22 cellular contexts compared by ENCODE assay signal in genomic region chr1:167678422-167678821, GRCh38. TPM values are rescaled to one million over a fixed set of nuclear protein-coding genes. Genes with fewer than 3 reads are reported as not detected.
DNase-seq lines count a peak whose midpoint lies in the region; ATAC-seq, FAIRE-seq and TF ChIP-seq lines count a peak whose summit lies in the region.
"Had no signal": no experiment of that assay in that cellular context is flagged by ENCODE, and none has a peak within 500 bp of the region (broad histone marks: within the 10 kb centered on the region; RNA-seq: fewer than 3 reads in every experiment).

No MANE protein-coding gene starts in this region.

- H3K79me2 ChIP-seq in K562 (ENCODE audit: control insufficient read depth, insufficient read depth, low read length): no peaks in the 10 kb centered on the region

- in situ Hi-C loops in K562 (cut with MboI): loop anchor here (25.0 kb wide), 2 partner anchors 1491 to 1666 kb away; no protein-coding TSS in a partner anchor

- no peak overlapping the region for H2AFZ ChIP-seq in K562 (ENCODE audit: low read depth, low read length)
- H2AFZ ChIP-seq: GM23338 had no signal

- no peak for TF ChIP-seq EP300 in K562 (IDR thresholded peaks at IDR 0.05; ENCODE audit: low read length)

- intact Hi-C loops in K562 (cut with micrococcal nuclease) (no loop called here), vagina (cut with DNase I) (no loop called here)

- peaks cover 88 to 100% (median 100%) of the 10 kb centered on the region in 11 experiments for H3K36me3 ChIP-seq in BLaER1 treated with 17β-estradiol and CSF1 and Interleukin-3, amounts not matched to agents 10 nM and 100 nM
- peaks cover 26% of the 10 kb centered on the region for H3K36me3 ChIP-seq in K562 (ENCODE audit: control insufficient read depth, insufficient read depth, low read length)
- peaks cover 90% of the 10 kb centered on the region for H3K36me3 ChIP-seq in neutrophil
- H3K36me3 ChIP-seq in vagina: no peaks in the 10 kb centered on the region
- H3K36me3 ChIP-seq: HAP-1, Peyer's patch had no signal

- H3K4me2 ChIP-seq in BLaER1 treated with 17β-estradiol and CSF1 and Interleukin-3, amounts not matched to agents 10 nM and 100 nM: peak overlapping the region in 6 of 11 experiments; percentile 3 to 75 (median 40); a peak in 10 of 22 replicates
- H3K4me2 ChIP-seq in K562 (ENCODE audit: insufficient read depth, low read length): no peak overlapping the region
- H3K4me2 ChIP-seq: GM23338 had no signal

- peak overlapping the region in 2 of 11 experiments; percentile 34 to 48; a peak in 1 of 22 replicates for H3K27ac ChIP-seq in BLaER1 treated with 17β-estradiol and CSF1 and Interleukin-3, amounts not matched to agents 10 nM and 100 nM
- H3K27ac ChIP-seq in K562 (ENCODE audit: extremely low read depth, low read depth, low read length): no peak overlapping the region
- H3K27ac ChIP-seq in neutrophil: peak overlapping the region; percentile 62
- no peak overlapping the region for H3K27ac ChIP-seq in vagina

- TF ChIP-seq POLR2A in K562 (conservative IDR thresholded peaks at IDR 0.05): no peak
- no peak for TF ChIP-seq POLR2A in vagina (IDR thresholded peaks at IDR 0.05)

- peak; percentile 57 for ATAC-seq in K562
- ATAC-seq: GM23338 had no signal

- WGBS in K562 (ENCODE audit: insufficient coverage, low coverage, missing lambda C conversion rate): 28% methylated on average over 10 of the region's 10 CpGs

- no peak overlapping the region; a peak in 1 of 22 replicates for H3K9ac ChIP-seq in BLaER1 treated with 17β-estradiol and CSF1 and Interleukin-3, amounts not matched to agents 10 nM and 100 nM
- peak overlapping the region in 1 of 2 experiments; percentile 7; a peak in 1 of 4 replicates for H3K9ac ChIP-seq in K562 (ENCODE audit: insufficient read depth in 1 of 2, low read depth in 2 of 2, low read length in 2 of 2)

- peaks cover 3% of the 10 kb centered on the region for H3K9me1 ChIP-seq in K562 (ENCODE audit: control insufficient read depth, insufficient read depth, low read length)

- TF ChIP-seq CTCF in K562 (IDR thresholded peaks at IDR 0.05 in 2 of 3, conservative IDR thresholded peaks at IDR 0.05 in 1 of 3; ENCODE audit: insufficient read depth in 2 of 3, low read depth in 1 of 3, low read length in 3 of 3) (no peak), neutrophil (IDR thresholded peaks at IDR 0.05) (no peak), vagina (IDR thresholded peaks at IDR 0.05) (no peak)

- H3K9me3 ChIP-seq in BLaER1 treated with 17β-estradiol and CSF1 and Interleukin-3, amounts not matched to agents 10 nM and 100 nM (replicated peaks in 1 of 11): no peaks in the 10 kb centered on the region
- H3K9me3 ChIP-seq in K562 (replicated peaks; ENCODE audit: control insufficient read depth, insufficient read depth, low read depth, low read length) (no peaks in the 10 kb centered on the region), neutrophil (no peaks in the 10 kb centered on the region), vagina (no peaks in the 10 kb centered on the region)
- H3K9me3 ChIP-seq: HAP-1, Peyer's patch had no signal

- no TSS peak for BruUV-seq in K562 (replicated peaks; lab: Mats Ljungman, UMichigan)

- FAIRE-seq in K562 (lab: Jason Lieb, UNC): peak; percentile 67
- FAIRE-seq: GM12891 had no signal

- peak; percentile 7 for DNase-seq in NCI-H510A treated with DMSO at 0.1 percent for 48 hours (lab: John Stamatoyannopoulos, UW)
- DNase-seq in NCI-H510A (lab: John Stamatoyannopoulos, UW): no peak
- peak in 3 of 4 experiments; percentile 46 to 78 (median 49) for DNase-seq in K562 (ENCODE audit: extremely low read depth in 1 of 4, low spot score in 3 of 4)
- no peak for DNase-seq in NCI-H446 (lab: John Stamatoyannopoulos, UW)
- DNase-seq in vagina (ENCODE audit: extremely low spot score in 2 of 2): no peak
- DNase-seq: AML-193; COR-L47; DMS 273 treated with DMSO at 0.1 percent for 48 hours; DMS79 treated with DMSO at 0.1 percent for 48 hours; NCI-H1092; NCI-H1436; NCI-H187 treated with DMSO at 0.1 percent for 48 hours; NCI-H69; NK-92 treated with Interleukin-12 subunit alpha and Interleukin-12 subunit beta, amount 100 ng/mL, for 24 hours; Peyer's patch had no signal

- H3K4me3 ChIP-seq in BLaER1 treated with 17β-estradiol and CSF1 and Interleukin-3, amounts not matched to agents 10 nM and 100 nM: no peak overlapping the region
- H3K4me3 ChIP-seq in K562 (no peak overlapping the region), neutrophil (ENCODE audit: low read depth in 1 of 2, low read length in 1 of 2) (no peak overlapping the region), vagina (no peak overlapping the region)
- H3K4me3 ChIP-seq: GM23338, HAP-1, Peyer's patch had no signal

- POLR2A ChIA-PET in K562 (lab: Yijun Ruan, JAX): interaction anchor here (0.8 to 1.5 kb wide), 6 partner anchors 9 to 127 kb away, joined by 3 to 5 read pairs (median 3); no protein-coding TSS in a partner anchor

- H3K27me3 ChIP-seq in BLaER1 treated with 17β-estradiol and CSF1 and Interleukin-3, amounts not matched to agents 10 nM and 100 nM: no peaks in the 10 kb centered on the region
- H3K27me3 ChIP-seq in K562 (ENCODE audit: control insufficient read depth in 2 of 2, insufficient read depth in 2 of 2, low read length in 2 of 2): no peaks in the 10 kb centered on the region
- H3K27me3 ChIP-seq in neutrophil: no peaks in the 10 kb centered on the region
- H3K27me3 ChIP-seq in vagina: no peaks in the 10 kb centered on the region
- H3K27me3 ChIP-seq: Peyer's patch had no signal

- CTCF ChIA-PET in K562 (lab: Yijun Ruan, JAX; ENCODE audit: low intra/inter-chr PET ratio): no interaction called here

- no peak for TF ChIP-seq RAD21 in K562 (CRISPR knock-in tag; conservative IDR thresholded peaks at IDR 0.05 in 1 of 2, IDR thresholded peaks at IDR 0.05 in 1 of 2)

- H3K4me1 ChIP-seq in BLaER1 treated with 17β-estradiol and CSF1 and Interleukin-3, amounts not matched to agents 10 nM and 100 nM: peaks cover 64 to 100% (median 86%) of the 10 kb centered on the region in 10 experiments
- H3K4me1 ChIP-seq in K562 (replicated peaks in 1 of 2; ENCODE audit: control insufficient read depth in 2 of 2, insufficient read depth in 2 of 2, low read length in 2 of 2): peaks cover 5 to 23% of the 10 kb centered on the region in 2 experiments; a peak in 4 of 5 replicates
- H3K4me1 ChIP-seq in neutrophil (ENCODE audit: control insufficient read depth in 1 of 2, insufficient read depth in 1 of 2, low read depth in 1 of 2, low read length in 1 of 2): peaks cover 17 to 18% of the 10 kb centered on the region in 2 experiments
- no peaks in the 10 kb centered on the region for H3K4me1 ChIP-seq in vagina
- H3K4me1 ChIP-seq: HAP-1 had no signal

- H4K20me1 ChIP-seq in BLaER1 treated with 17β-estradiol and CSF1 and Interleukin-3, amounts not matched to agents 10 nM and 100 nM: peaks cover 97 to 100% (median 100%) of the 10 kb centered on the region in 11 experiments
- H4K20me1 ChIP-seq in K562 (replicated peaks; ENCODE audit: control insufficient read depth, insufficient read depth, low read length): 0 out of 2 replicates have a peak, but pooled peaks cover 3% of the 10 kb centered on the region

TF ChIP-seq in K562, 482 proteins besides CTCF, POLR2A, EP300 and RAD21 (continues in another document):
- TF ChIP-seq NR3C1 (CRISPR knock-in tag; IDR thresholded peaks at IDR 0.05) (no peak), MTA3 (IDR thresholded peaks at IDR 0.05; ENCODE audit: borderline replicate concordance) (no peak), RCOR1 (IDR thresholded peaks at IDR 0.05; ENCODE audit: borderline replicate concordance in 1 of 2, low read depth in 2 of 2, low read length in 2 of 2) (peak in 1 of 2 experiments; percentile 41; a peak in 1 of 4 replicates), ZNF589 (CRISPR knock-in tag; IDR thresholded peaks at IDR 0.05; ENCODE audit: low read depth) (no peak), SMARCA4 (IDR thresholded peaks at IDR 0.05) (0 out of 2 replicates have a peak, but pooled peaks have one; percentile 16)

RNA-seq across cellular contexts. Expression of gene MPZL1, which starts 43.4 kb away (rescaled TPM):
- 126 and 209 TPM in 2 replicates for total RNA-seq in K562 (2011; cell fraction: chromatin; rRNA removed; ENCODE audit: low replicate concordance)
- 109 and 121 TPM in 2 replicates for total RNA-seq in K562 (2011; cell fraction: nucleolus; rRNA removed)
- 238 and 352 TPM in 2 replicates for total RNA-seq in K562 (2011; cell fraction: nucleoplasm; rRNA removed)
- total RNA-seq in K562 (2014; rRNA removed): 46.1 and 57.8 TPM in 2 replicates
- 82.4 and 92.6 TPM in 2 replicates for total RNA-seq in K562 (2014; rRNA removed; fragmentation: Illumina TruSeq; extraction: Trizol)
- 63.2 and 66.5 TPM in 2 replicates for total RNA-seq in K562 (2015; rRNA removed; fragmentation: Illumina TruSeq; extraction: Trizol)
- total RNA-seq in K562 (2021): 65.3 and 79.5 TPM in 2 replicates
- 89.9 and 153 TPM in 2 replicates for polyA plus RNA-seq in K562 (2011; rRNA removed)
- polyA plus RNA-seq in K562 (2011; cell fraction: cytosol; rRNA removed): 43.0 and 55.8 TPM in 2 replicates
- polyA plus RNA-seq in K562 (2011; cell fraction: nucleus; rRNA removed): 42.9 and 57.7 TPM in 2 replicates
- polyA plus RNA-seq in K562 (2012): 46.5 and 47.2 TPM in 2 replicates
- 64.6 and 75.9 TPM in 2 replicates for polyA plus RNA-seq in K562 (2014; fragmentation: Illumina TruSeq; extraction: Trizol)
- polyA plus RNA-seq in K562 (2014; fragmentation: Nextera tagmentation; extraction: Ambion mirVana): 10 to 100 TPM; 14.5 to 20.5 TPM
- polyA plus RNA-seq in K562 (2014; rRNA removed): 46.5 and 46.7 TPM in 2 replicates
- 94.6 and 129 TPM in 2 replicates for polyA minus RNA-seq in K562 (2011; rRNA and poly(A)+ RNA removed)
- 50.0 and 63.6 TPM in 2 replicates for polyA minus RNA-seq in K562 (2011; cell fraction: cytosol; rRNA and poly(A)+ RNA removed)
- polyA minus RNA-seq in K562 (2011; cell fraction: nucleus; rRNA and poly(A)+ RNA removed): 22.6 and 35.3 TPM in 2 replicates
- total RNA-seq in vagina: 69.7 TPM

RNA-seq across cellular contexts. Expression of gene RCSD1, which starts 48.4 kb away (rescaled TPM):
- total RNA-seq in K562 (2011; cell fraction: chromatin; rRNA removed; ENCODE audit: low replicate concordance): 51.0 and 78.1 TPM in 2 replicates
- total RNA-seq in K562 (2011; cell fraction: nucleolus; rRNA removed): 34.9 and 38.6 TPM in 2 replicates
- 48.1 and 85.4 TPM in 2 replicates for total RNA-seq in K562 (2011; cell fraction: nucleoplasm; rRNA removed)
- total RNA-seq in K562 (2014; rRNA removed) (45.3 and 48.0 TPM in 2 replicates), K562 (2014; rRNA removed; fragmentation: Illumina TruSeq; extraction: Trizol) (41.6 and 42.3 TPM in 2 replicates), K562 (2015; rRNA removed; fragmentation: Illumina TruSeq; extraction: Trizol) (37.3 and 39.4 TPM in 2 replicates), K562 (2021) (41.5 and 50.9 TPM in 2 replicates), vagina (11.5 TPM)
- polyA plus RNA-seq in K562 (2011; rRNA removed) (64.5 and 69.8 TPM in 2 replicates), K562 (2014; fragmentation: Illumina TruSeq; extraction: Trizol) (48.3 and 50.5 TPM in 2 replicates), K562 (2014; fragmentation: Nextera tagmentation; extraction: Ambion mirVana) (1 to 10 TPM; 7.8 to 9.1 TPM), K562 (2014; rRNA removed) (53.2 and 54.5 TPM in 2 replicates)
- polyA plus RNA-seq in K562 (2011; cell fraction: cytosol; rRNA removed): 45.8 and 49.9 TPM in 2 replicates
- polyA plus RNA-seq in K562 (2011; cell fraction: nucleus; rRNA removed): 27.5 and 28.0 TPM in 2 replicates
- 41.5 and 91.2 TPM in 2 replicates for polyA plus RNA-seq in K562 (2012)
- polyA minus RNA-seq in K562 (2011; rRNA and poly(A)+ RNA removed): 59.8 and 70.7 TPM in 2 replicates
- polyA minus RNA-seq in K562 (2011; cell fraction: cytosol; rRNA and poly(A)+ RNA removed): 34.8 and 46.1 TPM in 2 replicates
- 19.0 and 26.1 TPM in 2 replicates for polyA minus RNA-seq in K562 (2011; cell fraction: nucleus; rRNA and poly(A)+ RNA removed)
- total RNA-seq: SK-MEL-5 had no signal
- polyA plus RNA-seq: AG04450 had no signal

Comparison
In these comparisons a context has a peak if more than half of its experiments do, and no peak if none do; other contexts are left out.
1. DNase-seq: peak in NCI-H510A treated with DMSO at 0.1 percent for 48 hours (single experiment) and K562 (3 of 4); none in NCI-H510A (single experiment), NCI-H446 (0 of 2) and vagina (0 of 2).